In genomic region chr20:22402990-22403859, GRCh38 we compare ENCODE assay signal across 9 cellular contexts.
DNase-seq lines count a peak whose midpoint lies in the region; ATAC-seq and TF ChIP-seq lines count a peak whose summit lies in the region.
"Had no signal": no experiment of that assay in that cellular context is flagged by ENCODE, and none has a peak within 500 bp of the region (broad histone marks: within the 10 kb centered on the region; RNA-seq: fewer than 3 reads in every experiment).

No MANE protein-coding gene starts in this region.

- H2BK5ac ChIP-seq in mesendoderm (ENCODE audit: low read length) = no peak overlapping the region

- DNase-seq in activated naive CD4-positive, alpha-beta T cell treated with anti-CD3 and anti-CD28 coated beads, Interleukin-2, amount 10 ng/mL, durations not matched to agents 7 days and 5 days = no peak
- no peak for DNase-seq in activated naive CD4-positive, alpha-beta T cell treated with anti-CD3 and anti-CD28 coated beads, Interleukin-2, amount 50 U/mL, for 72 hours (ENCODE audit: low spot score in 2 of 2)
- DNase-seq in ascending aorta (ENCODE audit: low spot score in 2 of 2) (no peak), mesendoderm (peak; percentile 43), uterus (no peak), NCI-H2171 treated with DMSO at 0.1 percent for 48 hours (lab: John Stamatoyannopoulos, UW) (no peak), 8988T (no peak)
- DNase-seq: DND-41 had no signal

- no peak overlapping the region for H3K4ac ChIP-seq in mesendoderm (ENCODE audit: low read depth, low read length)

- H3K56ac ChIP-seq in mesendoderm (ENCODE audit: low read length) = peak overlapping the region; percentile 36

- H3K9ac ChIP-seq in mesendoderm (ENCODE audit: low read length) = no peak overlapping the region

- TF ChIP-seq POLR2A in uterus (IDR thresholded peaks at IDR 0.05) = no peak

- no peaks in the 10 kb centered on the region for H3K27me3 ChIP-seq in ascending aorta
- no peaks in the 10 kb centered on the region for H3K27me3 ChIP-seq in mesendoderm (ENCODE audit: insufficient read depth, low read length, poor library complexity)
- no peaks in the 10 kb centered on the region for H3K27me3 ChIP-seq in uterus

- peak overlapping the region; percentile 40 for H3K4me3 Mint-ChIP-seq in activated naive CD4-positive, alpha-beta T cell treated with anti-CD3 and anti-CD28 coated beads, Interleukin-2, amount 10 ng/mL, durations not matched to agents 7 days and 5 days

- peak overlapping the region; percentile 29 to 55 for H3K4me3 ChIP-seq in ascending aorta
- no peak overlapping the region for H3K4me3 ChIP-seq in mesendoderm (ENCODE audit: low read length)
- H3K4me3 ChIP-seq in uterus = peak overlapping the region; percentile 3 to 17

- intact Hi-C loops in ascending aorta (cut with DNase I) (no loop called here), uterus (cut with DNase I; ENCODE audit: low total_unique reads) (no loop called here)

- CTCF ChIA-PET in activated naive CD4-positive, alpha-beta T cell treated with anti-CD3 and anti-CD28 coated beads, Interleukin-2, amount 10 ng/mL, durations not matched to agents 7 days and 5 days (lab: Charles Lee) = no interaction called here

- peak overlapping the region; percentile 40 to 46 for H3K27ac ChIP-seq in ascending aorta
- no peak overlapping the region for H3K27ac ChIP-seq in mesendoderm (ENCODE audit: low read depth, low read length)
- no peak overlapping the region for H3K27ac ChIP-seq in uterus

- H3K27me3 Mint-ChIP-seq in activated naive CD4-positive, alpha-beta T cell treated with anti-CD3 and anti-CD28 coated beads, Interleukin-2, amount 10 ng/mL, durations not matched to agents 7 days and 5 days = peaks cover 10% of the 10 kb centered on the region

- peak overlapping the region; percentile 81 for H3K27ac Mint-ChIP-seq in activated naive CD4-positive, alpha-beta T cell treated with anti-CD3 and anti-CD28 coated beads, Interleukin-2, amount 10 ng/mL, durations not matched to agents 7 days and 5 days
- H3K27ac Mint-ChIP-seq in activated naive CD4-positive, alpha-beta T cell treated with anti-CD3 and anti-CD28 coated beads, Interleukin-2, amount 50 U/mL, for 72 hours = no peak overlapping the region

- no peak overlapping the region for H4K8ac ChIP-seq in mesendoderm (ENCODE audit: low read depth, low read length)

- H3K23ac ChIP-seq in mesendoderm (ENCODE audit: low read length) = no peak overlapping the region

- peak overlapping the region; percentile 25 for H3K4me2 ChIP-seq in mesendoderm (ENCODE audit: low read length)

- no peaks in the 10 kb centered on the region for H3K36me3 Mint-ChIP-seq in activated naive CD4-positive, alpha-beta T cell treated with anti-CD3 and anti-CD28 coated beads, Interleukin-2, amount 10 ng/mL, durations not matched to agents 7 days and 5 days
- H3K36me3 Mint-ChIP-seq in activated naive CD4-positive, alpha-beta T cell treated with anti-CD3 and anti-CD28 coated beads, Interleukin-2, amount 50 U/mL, for 72 hours = no peaks in the 10 kb centered on the region

- H3K4me1 Mint-ChIP-seq in activated naive CD4-positive, alpha-beta T cell treated with anti-CD3 and anti-CD28 coated beads, Interleukin-2, amount 10 ng/mL, durations not matched to agents 7 days and 5 days = peaks cover 17% of the 10 kb centered on the region

- H3K36me3 ChIP-seq in ascending aorta = no peaks in the 10 kb centered on the region
- no peaks in the 10 kb centered on the region for H3K36me3 ChIP-seq in mesendoderm (ENCODE audit: control insufficient read depth, insufficient read depth, low read length)
- H3K36me3 ChIP-seq in uterus = no peaks in the 10 kb centered on the region

- H3K79me2 ChIP-seq in mesendoderm (ENCODE audit: control insufficient read depth, insufficient read depth, low read length) = no peaks in the 10 kb centered on the region

- no peaks in the 10 kb centered on the region for H3K79me1 ChIP-seq in mesendoderm (ENCODE audit: low read length)

- no peak overlapping the region for H4K5ac ChIP-seq in mesendoderm (ENCODE audit: low read length)

- no peaks in the 10 kb centered on the region for H3K9me3 Mint-ChIP-seq in activated naive CD4-positive, alpha-beta T cell treated with anti-CD3 and anti-CD28 coated beads, Interleukin-2, amount 10 ng/mL, durations not matched to agents 7 days and 5 days
- peaks cover 3 to 9% of the 10 kb centered on the region in 2 donors for H3K9me3 Mint-ChIP-seq in activated naive CD4-positive, alpha-beta T cell treated with anti-CD3 and anti-CD28 coated beads, Interleukin-2, amount 50 U/mL, for 72 hours

- ATAC-seq in activated naive CD4-positive, alpha-beta T cell treated with anti-CD3 and anti-CD28 coated beads, Interleukin-2, amount 50 U/mL, for 72 hours = no peak
- ATAC-seq in GM21528 (IDR thresholded peaks at IDR 0.05; ENCODE audit: low FRiP score, unreplicated experiment) = no peak

- no CpG with 5 or more reads among the region's 18 CpGs for WGBS in mesendoderm (ENCODE audit: extremely low coverage, insufficient coverage, low lambda C conversion rate)

- H3K4me1 ChIP-seq in ascending aorta (no peaks in the 10 kb centered on the region), mesendoderm (ENCODE audit: control insufficient read depth, low read depth, low read length) (no peaks in the 10 kb centered on the region), uterus (peaks cover 0 to 8% of the 10 kb centered on the region in 2 donors)

- H2AK5ac ChIP-seq in mesendoderm (ENCODE audit: low read length) = no peak overlapping the region

- peak overlapping the region; percentile 18 for H3K18ac ChIP-seq in mesendoderm (ENCODE audit: low read length)

- H3K9me3 ChIP-seq in ascending aorta (no peaks in the 10 kb centered on the region), uterus (no peaks in the 10 kb centered on the region)

- no peak overlapping the region for H2BK15ac ChIP-seq in mesendoderm (replicated peaks; ENCODE audit: low read depth)

- TF ChIP-seq CTCF in ascending aorta (IDR thresholded peaks at IDR 0.05) (no peak), uterus (IDR thresholded peaks at IDR 0.05) (no peak)

- H2BK120ac ChIP-seq in mesendoderm (ENCODE audit: low read depth, low read length) = no peak overlapping the region

Comparison
In these comparisons a context has a peak if more than half of its experiments do, and no peak if none do; other contexts are left out.
1. H3K27ac ChIP-seq: peak in ascending aorta (2 of 2); none in mesendoderm (single experiment) and uterus (0 of 2).